In genomic region chr3:154111365-154111764, GRCh38 we compare ENCODE assay signal across 21 cellular contexts. TPM values are rescaled to one million over a fixed set of nuclear protein-coding genes. Genes with fewer than 3 reads are reported as not detected.
"Had no signal": no experiment of that assay in that cellular context is flagged by ENCODE, and none has a peak within 500 bp of the region (broad histone marks: within the 10 kb centered on the region; RNA-seq: fewer than 3 reads in every experiment).

No MANE protein-coding gene starts in this region.

- DNase-seq: activated CD4-positive, alpha-beta T cell treated with anti-CD3 and anti-CD28 coated beads, Interleukin-2, amount 10 ng/mL, durations not matched to agents 24 days and 14 days; activated CD8-positive, alpha-beta T cell treated with anti-CD3 and anti-CD28 coated beads for 36 hours; activated naive CD4-positive, alpha-beta T cell; activated naive CD8-positive, alpha-beta T cell treated with anti-CD3 and anti-CD28 coated beads for 36 hours; activated T-cell treated with anti-CD3 and anti-CD28 coated beads, Interleukin-2, amount 50 U/mL, for 1 hour; amniotic stem cell; central memory CD4-positive, alpha-beta T cell; colonic mucosa; gastrocnemius medialis; heart left ventricle; immature natural killer cell; kidney glomerular epithelial cell; natural killer cell; occipital lobe; stimulated activated CD4-positive, alpha-beta T cell treated with anti-CD3 and anti-CD28 coated beads, Interleukin-2, amount 100 ng/mL, for 24 hours; stimulated activated naive CD4-positive, alpha-beta T cell treated with Interleukin-2 at 50 U/mL for 16 hours; T-cell had no signal

- H3K36me3 ChIP-seq: colonic mucosa, gastrocnemius medialis, heart left ventricle, right atrium auricular region, tibial nerve, vagina had no signal

- H3K4me3 ChIP-seq: colonic mucosa, gastrocnemius medialis, heart left ventricle, right atrium auricular region, tibial nerve, vagina had no signal

- H3K27ac ChIP-seq: colonic mucosa, gastrocnemius medialis, heart left ventricle, right atrium auricular region, tibial nerve, vagina had no signal

- ATAC-seq: activated CD8-positive, alpha-beta T cell treated with anti-CD3 and anti-CD28 coated beads for 36 hours; activated T-helper 17 cell treated with anti-CD3 and anti-CD28 coated beads, Interleukin-2, amount 50 U/mL, for 72 hours; gastrocnemius medialis; heart left ventricle; natural killer cell; T-cell had no signal

- H3K27me3 ChIP-seq: colonic mucosa, gastrocnemius medialis, right atrium auricular region, tibial nerve, vagina had no signal

- H3K9me3 ChIP-seq: colonic mucosa, gastrocnemius medialis, heart left ventricle, right atrium auricular region, tibial nerve, vagina had no signal

- H3K4me1 ChIP-seq: colonic mucosa, gastrocnemius medialis, heart left ventricle, right atrium auricular region, tibial nerve, vagina had no signal

RNA-seq across cellular contexts. Expression of gene ARHGEF26, which starts 9.8 kb away (rescaled TPM):
- total RNA-seq: activated CD8-positive, alpha-beta T cell treated with anti-CD3 and anti-CD28 coated beads for 36 hours had no signal
